In the genomic region with DNA sequence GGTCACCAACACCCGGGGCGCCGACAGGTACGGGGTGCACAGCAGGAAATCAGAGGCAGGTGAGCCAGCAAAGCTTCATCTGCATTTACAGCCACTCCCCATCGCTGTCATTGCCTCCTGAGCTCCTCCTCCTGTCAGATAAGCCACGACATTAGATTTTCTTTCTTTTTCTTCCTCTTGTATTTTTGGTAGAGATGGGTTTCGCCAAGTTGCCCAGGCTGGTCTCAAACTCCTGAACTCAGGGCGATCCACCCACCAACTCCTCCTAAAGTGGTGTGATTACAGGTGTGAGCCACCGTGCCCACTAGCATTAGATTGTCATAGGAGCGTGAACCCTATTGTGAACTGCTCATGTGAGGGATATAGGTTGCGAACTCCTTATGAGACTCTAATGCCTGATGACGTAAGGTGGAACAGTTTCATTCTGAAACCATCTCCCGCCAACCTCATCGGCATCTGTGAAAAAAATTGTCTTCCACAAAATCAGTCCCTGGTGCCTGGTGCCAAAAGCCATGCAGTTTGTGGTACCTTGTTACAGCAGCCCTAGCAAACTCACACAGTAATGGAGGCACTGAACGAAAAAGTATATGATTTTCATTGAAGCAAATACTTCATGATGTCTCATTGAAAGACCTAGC, we compare ENCODE assay signal across 12 cellular contexts. TPM values are rescaled to one million over a fixed set of nuclear protein-coding genes. Genes with fewer than 3 reads are reported as not detected.
A peak's percentile ranks its signal among the peaks of the same experiment; 100 is the strongest.
DNase-seq lines count a peak whose midpoint lies in the region; ATAC-seq, FAIRE-seq and TF ChIP-seq lines count a peak whose summit lies in the region.
"Had no signal": no experiment of that assay in that cellular context is flagged by ENCODE, and none has a peak within 500 bp of the region (broad histone marks: within the 10 kb centered on the region; RNA-seq: fewer than 3 reads in every experiment).

No MANE protein-coding gene starts in this region.

- POLR2A ChIA-PET in MCF 10A (lab: Yijun Ruan, JAX) (no interaction called here), WTC11 (lab: Charles Lee) (no interaction called here), endothelial cell of umbilical vein (lab: Charles Lee) (no interaction called here)

- H3K9me3 ChIP-seq in breast epithelium (no peaks in the 10 kb centered on the region), endothelial cell of umbilical vein (replicated peaks; ENCODE audit: control insufficient read depth, insufficient read depth, low read length) (no peaks in the 10 kb centered on the region)
- H3K9me3 ChIP-seq: gastroesophageal sphincter, MG63 had no signal

- H3K9me3 Mint-ChIP-seq in MCF 10A (ENCODE audit: unreplicated experiment): no peaks in the 10 kb centered on the region
- peaks cover 3% of the 10 kb centered on the region; the same call in 1 of the 2 replicates for H3K9me3 Mint-ChIP-seq in WTC11

- TF ChIP-seq CTCF in MCF 10A (IDR thresholded peaks at IDR 0.05; ENCODE audit: unreplicated experiment) (no peak), breast epithelium (IDR thresholded peaks at IDR 0.05) (no peak), WTC11 (IDR thresholded peaks at IDR 0.05) (no peak), endothelial cell of umbilical vein (IDR thresholded peaks at IDR 0.05; ENCODE audit: extremely low read depth in 1 of 2, insufficient read depth in 1 of 2, low read depth in 1 of 2, low read length in 2 of 2) (no peak)

- H3K27ac ChIP-seq in breast epithelium: no peak overlapping the region
- no peak overlapping the region for H3K27ac ChIP-seq in endothelial cell of umbilical vein (ENCODE audit: insufficient read depth, low read depth, low read length)
- H3K27ac ChIP-seq: gastroesophageal sphincter had no signal

- H3K36me3 Mint-ChIP-seq in MCF 10A (ENCODE audit: insufficient read depth, unreplicated experiment) (no peaks in the 10 kb centered on the region), WTC11 (no peaks in the 10 kb centered on the region)

- H3K4me1 ChIP-seq in breast epithelium: no peaks in the 10 kb centered on the region
- peaks cover 35% of the 10 kb centered on the region for H3K4me1 ChIP-seq in endothelial cell of umbilical vein (ENCODE audit: control insufficient read depth, extremely low read depth, insufficient read depth, low read length)

- no peak overlapping the region for H3K4me3 ChIP-seq in breast epithelium
- no peak overlapping the region for H3K4me3 ChIP-seq in endothelial cell of umbilical vein (replicated peaks in 1 of 3; ENCODE audit: insufficient read depth in 1 of 3, low read depth in 1 of 3, low read length in 3 of 3)
- H3K4me3 ChIP-seq: gastroesophageal sphincter, MG63 had no signal

- H2AFZ ChIP-seq in endothelial cell of umbilical vein (ENCODE audit: low read depth, low read length): no peak overlapping the region

- H3K27me3 Mint-ChIP-seq in MCF 10A (ENCODE audit: insufficient read depth, unreplicated experiment): no peaks in the 10 kb centered on the region
- H3K27me3 Mint-ChIP-seq in WTC11 (ENCODE audit: low read depth): no peaks in the 10 kb centered on the region

- H4K20me1 ChIP-seq in endothelial cell of umbilical vein (replicated peaks; ENCODE audit: control insufficient read depth, extremely low read depth, insufficient read depth, low read length): no peaks in the 10 kb centered on the region

- no peak for ATAC-seq in WTC11
- ATAC-seq: gastroesophageal sphincter had no signal

- dilution Hi-C loops in endothelial cell of umbilical vein (cut with MboI; ENCODE audit: extremely low pct_ligation_motif_present, low sequenced_read_pairs): no loop called here

- intact Hi-C loops in MCF 10A (cut with micrococcal nuclease) (no loop called here), breast epithelium (cut with DNase I; ENCODE audit: low total_unique reads) (no loop called here), endothelial cell of umbilical vein (cut with micrococcal nuclease) (loop anchor here (5.0 kb wide), 2 partner anchors 460 to 640 kb away; a partner anchor contains a TSS)

- H3K36me3 ChIP-seq in breast epithelium (no peaks in the 10 kb centered on the region), endothelial cell of umbilical vein (ENCODE audit: control insufficient read depth in 2 of 2, extremely low read depth in 1 of 2, insufficient read depth in 2 of 2, low read length in 2 of 2) (no peaks in the 10 kb centered on the region)
- H3K36me3 ChIP-seq: gastroesophageal sphincter, MG63 had no signal

- CTCF ChIA-PET in MCF 10A (lab: Yijun Ruan, JAX): interaction anchor here (0.5 to 2.1 kb wide), 10 partner anchors 22 to 509 kb away, joined by 3 to 6 read pairs (median 3); no protein-coding TSS in a partner anchor
- CTCF ChIA-PET in WTC11 (lab: Charles Lee): no interaction called here
- CTCF ChIA-PET in endothelial cell of umbilical vein (lab: Charles Lee): interaction anchor here (0.9 to 1.4 kb wide), 4 partner anchors 29 to 58 kb away, joined by 3 to 4 read pairs (median 3); no protein-coding TSS in a partner anchor

- peak overlapping the region; percentile 91 for H3K4me2 ChIP-seq in endothelial cell of umbilical vein (ENCODE audit: insufficient read depth, low read length)

- no peaks in the 10 kb centered on the region for H3K4me1 Mint-ChIP-seq in MCF 10A (ENCODE audit: insufficient read depth, unreplicated experiment)
- peaks cover 11% of the 10 kb centered on the region for H3K4me1 Mint-ChIP-seq in WTC11

- no peak for DNase-seq in MCF 10A (ENCODE audit: unreplicated experiment)
- DNase-seq in breast epithelium (ENCODE audit: low spot score in 2 of 2): no peak
- DNase-seq in WTC11 (ENCODE audit: low spot score): no peak
- no peak for DNase-seq in endothelial cell of umbilical vein (ENCODE audit: low read depth, low spot score)
- peak; percentile 46 for DNase-seq in ureter (ENCODE audit: low spot score)
- no peak for DNase-seq in GF-D8 (lab: John Stamatoyannopoulos, UW)
- no peak for DNase-seq in kidney tubule cell (ENCODE audit: low spot score)
- DNase-seq in frontal cortex (ENCODE audit: low spot score in 2 of 2): no peak
- DNase-seq: MG63, NCI-H524 treated with DMSO at 0.1 percent for 48 hours, SW 1271 had no signal

- no TSS peak for BruUV-seq in MCF 10A (replicated peaks; lab: Mats Ljungman, UMichigan)
- no TSS peak for BruUV-seq in endothelial cell of umbilical vein (replicated peaks; lab: Mats Ljungman, UMichigan)

- no peaks in the 10 kb centered on the region for H3K9me1 ChIP-seq in endothelial cell of umbilical vein (replicated peaks; ENCODE audit: control insufficient read depth, extremely low read depth, insufficient read depth, low read length)

- H3K27ac Mint-ChIP-seq in MCF 10A (ENCODE audit: low read depth, unreplicated experiment): no peak overlapping the region
- no peak overlapping the region for H3K27ac Mint-ChIP-seq in WTC11

- H3K79me2 ChIP-seq in endothelial cell of umbilical vein (ENCODE audit: control insufficient read depth, insufficient read depth, low read length): peaks cover 36% of the 10 kb centered on the region

- TF ChIP-seq POLR2A in breast epithelium (IDR thresholded peaks at IDR 0.05) (no peak), endothelial cell of umbilical vein (IDR thresholded peaks at IDR 0.05; ENCODE audit: low read depth, low read length) (no peak)

- H3K27me3 ChIP-seq in breast epithelium: no peaks in the 10 kb centered on the region
- no peaks in the 10 kb centered on the region for H3K27me3 ChIP-seq in endothelial cell of umbilical vein (ENCODE audit: control insufficient read depth in 2 of 2, insufficient read depth in 2 of 2, low read length in 2 of 2)

- H3K4me3 Mint-ChIP-seq in MCF 10A (ENCODE audit: unreplicated experiment) (peak overlapping the region; percentile 3), WTC11 (peak overlapping the region; percentile 83)

- FAIRE-seq in endothelial cell of umbilical vein (lab: Jason Lieb, UNC): no peak
- FAIRE-seq in frontal cortex (lab: Jason Lieb, UNC): no peak

- H3K9ac ChIP-seq in endothelial cell of umbilical vein (replicated peaks; ENCODE audit: extremely low read depth, insufficient read depth, low read length): no peak overlapping the region

RNA-seq across cellular contexts. Expression of a gene that starts 1.5 kb away (rescaled TPM):
- 0.14 and 0.56 TPM in 2 replicates for total RNA-seq in MCF 10A (2022)
- 1 to 10 TPM in 2 of 3 donors, under 1 TPM in 1; 0.32 to 4.9 (median 3.5) TPM for total RNA-seq in breast epithelium
- 1.6 to 1.9 TPM (median 1.6 TPM) in 3 replicates for total RNA-seq in WTC11 (2021)
- 14.6 and 15.2 TPM in 2 replicates for total RNA-seq in endothelial cell of umbilical vein
- polyA plus RNA-seq in endothelial cell of umbilical vein: 6.0 and 7.7 TPM in 2 replicates
- 8.9 and 10.0 TPM in 2 replicates for polyA plus RNA-seq in endothelial cell of umbilical vein (2011; cell fraction: cytosol; rRNA removed)
- polyA plus RNA-seq in endothelial cell of umbilical vein (2011; cell fraction: nucleus; rRNA removed): 24.1 and 25.8 TPM in 2 replicates
- 13.7 and 18.0 TPM in 2 replicates for polyA plus RNA-seq in endothelial cell of umbilical vein (2012)
- 31.6 and 37.7 TPM in 2 replicates for polyA minus RNA-seq in endothelial cell of umbilical vein
- polyA minus RNA-seq in endothelial cell of umbilical vein (2011; cell fraction: cytosol; rRNA and poly(A)+ RNA removed): 3.6 TPM
- 12.6 and 24.4 TPM in 2 replicates for polyA minus RNA-seq in endothelial cell of umbilical vein (2011; cell fraction: nucleus; rRNA and poly(A)+ RNA removed)
- total RNA-seq in ureter: 13.2 TPM
- total RNA-seq in frontal cortex: 2.9 TPM

RNA-seq across cellular contexts. Expression of a gene that starts 50.8 kb away (rescaled TPM):
- total RNA-seq in MCF 10A (2022) (545 and 577 TPM in 2 replicates), breast epithelium (100 to 1,000 TPM; 262 to 381 (median 290) TPM), WTC11 (2021) (396 to 411 TPM (median 409 TPM) in 3 replicates), endothelial cell of umbilical vein (411 and 441 TPM in 2 replicates), ureter (318 TPM), frontal cortex (6.9 TPM)
- polyA plus RNA-seq in endothelial cell of umbilical vein: 99.3 and 137 TPM in 2 replicates
- polyA plus RNA-seq in endothelial cell of umbilical vein (2011; cell fraction: cytosol; rRNA removed): 263 and 280 TPM in 2 replicates
- 633 and 651 TPM in 2 replicates for polyA plus RNA-seq in endothelial cell of umbilical vein (2011; cell fraction: nucleus; rRNA removed)
- polyA plus RNA-seq in endothelial cell of umbilical vein (2012): 349 and 394 TPM in 2 replicates
- polyA minus RNA-seq in endothelial cell of umbilical vein: 144 and 213 TPM in 2 replicates
- 77.8 TPM for polyA minus RNA-seq in endothelial cell of umbilical vein (2011; cell fraction: cytosol; rRNA and poly(A)+ RNA removed)
- polyA minus RNA-seq in endothelial cell of umbilical vein (2011; cell fraction: nucleus; rRNA and poly(A)+ RNA removed): 604 and 641 TPM in 2 replicates

RNA-seq across cellular contexts. Expression of a gene that starts 58.9 kb away (rescaled TPM):
- 36.8 and 44.5 TPM in 2 replicates for total RNA-seq in MCF 10A (2022)
- total RNA-seq in breast epithelium: 10 to 100 TPM; 10.9 to 34.1 (median 17.4) TPM
- 36.1 to 37.0 TPM (median 36.8 TPM) in 3 replicates for total RNA-seq in WTC11 (2021)
- total RNA-seq in endothelial cell of umbilical vein: 45.4 and 48.3 TPM in 2 replicates
- polyA plus RNA-seq in endothelial cell of umbilical vein: 6.2 and 8.9 TPM in 2 replicates
- polyA plus RNA-seq in endothelial cell of umbilical vein (2011; cell fraction: cytosol; rRNA removed): 15.5 and 20.1 TPM in 2 replicates
- polyA plus RNA-seq in endothelial cell of umbilical vein (2011; cell fraction: nucleus; rRNA removed): 12.0 and 22.9 TPM in 2 replicates
- polyA plus RNA-seq in endothelial cell of umbilical vein (2012): 26.8 and 45.8 TPM in 2 replicates
- polyA minus RNA-seq in endothelial cell of umbilical vein: 7.6 and 7.8 TPM in 2 replicates
- 14.5 TPM for polyA minus RNA-seq in endothelial cell of umbilical vein (2011; cell fraction: cytosol; rRNA and poly(A)+ RNA removed)
- polyA minus RNA-seq in endothelial cell of umbilical vein (2011; cell fraction: nucleus; rRNA and poly(A)+ RNA removed): 20.4 and 38.1 TPM in 2 replicates
- 28.3 TPM for total RNA-seq in ureter
- total RNA-seq in frontal cortex: 18.3 TPM

Comparison
In these comparisons a context has a peak if more than half of its experiments do, and no peak if none do; other contexts are left out.
1. RNA of a gene that starts 50.8 kb away (total RNA-seq): 545 to 577 TPM in MCF 10A, 411 to 441 TPM in endothelial cell of umbilical vein, 396 to 411 TPM in WTC11, 318 TPM in ureter (single experiment) and 262 to 381 TPM in breast epithelium; 6.9 TPM in frontal cortex (single experiment); every median in the first group is over 10 times any median in the second.